In the genomic region with DNA sequence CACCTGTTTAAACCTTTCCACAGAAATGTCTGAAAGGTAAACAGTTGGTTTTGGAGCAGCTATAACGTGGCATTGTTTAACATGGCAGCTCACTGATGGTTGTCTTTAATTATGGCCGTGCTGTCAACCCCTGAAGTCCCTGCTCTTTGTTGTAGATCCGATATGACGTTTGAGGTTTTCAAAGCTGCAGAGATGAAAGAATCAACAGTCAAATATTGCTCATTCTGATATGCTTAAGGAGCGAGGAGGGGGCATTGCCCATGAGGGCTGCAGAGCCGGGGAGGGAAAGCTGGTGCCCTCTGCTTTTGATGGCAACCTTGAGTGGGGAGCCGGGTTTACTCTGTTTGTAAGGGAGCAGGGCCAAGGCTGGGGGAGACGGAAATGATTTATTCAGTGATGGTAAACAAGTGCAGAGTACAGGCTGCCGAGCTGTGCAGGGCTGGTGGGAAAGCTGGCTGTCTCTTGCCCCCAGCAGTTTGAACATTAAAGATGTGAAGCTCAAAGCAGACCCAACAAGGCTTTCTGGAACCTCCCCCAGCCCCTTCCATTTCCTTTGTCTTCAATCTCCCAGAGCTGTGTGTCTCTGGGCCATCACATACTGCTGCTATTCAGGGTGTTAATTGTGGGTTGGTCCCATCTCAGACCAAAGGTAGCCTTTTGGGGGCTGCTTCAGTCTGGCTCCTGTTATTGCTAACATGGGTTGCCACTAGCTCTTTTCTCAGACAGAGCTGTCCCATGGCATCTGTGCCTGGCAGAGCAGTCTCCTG, we compare ENCODE assay signal across 1 cellular context.
TF ChIP-seq lines count a peak whose summit lies in the region.

No MANE protein-coding gene starts in this region.

TF ChIP-seq in HepG2, 621 proteins besides CTCF, POLR2A, EP300 and RAD21 (continued from another document):
- TF ChIP-seq ZNF329 (CRISPR knock-in tag; IDR thresholded peaks at IDR 0.05; ENCODE audit: low read depth) (no peak), TCF7 (IDR thresholded peaks at IDR 0.05; ENCODE audit: low read depth) (peak; percentile 99), ZBTB42 (CRISPR knock-in tag; IDR thresholded peaks at IDR 0.05) (0 out of 2 replicates have a peak, but pooled peaks have one; percentile 47), ZSCAN31 (CRISPR knock-in tag; IDR thresholded peaks at IDR 0.05; ENCODE audit: low read depth) (peak; percentile 91; the same call in 1 of the 2 replicates)
TF ChIP-seq in HepG2: peak in this region for 253.
